18 cellular contexts compared by ENCODE assay signal in genomic region chr5:1794896-1795290, GRCh38. TPM values are rescaled to one million over a fixed set of nuclear protein-coding genes. Genes with fewer than 3 reads are reported as not detected.
DNase-seq lines count a peak whose midpoint lies in the region; ATAC-seq and TF ChIP-seq lines count a peak whose summit lies in the region.
"Had no signal": no experiment of that assay in that cellular context is flagged by ENCODE, and none has a peak within 500 bp of the region (broad histone marks: within the 10 kb centered on the region; RNA-seq: fewer than 3 reads in every experiment).

No MANE protein-coding gene starts in this region.

- H3F3A ChIP-seq in GM23248 (ENCODE audit: insufficient read depth) = peaks cover 50% of the 10 kb centered on the region

- no peak overlapping the region for H3K4me2 ChIP-seq in GM23248 (ENCODE audit: unreplicated experiment)
- H3K4me2 ChIP-seq: A549 had no signal

- CTCF ChIA-PET in activated CD4-positive, alpha-beta T cell treated with anti-CD3 and anti-CD28 coated beads, Interleukin-2, amount 10 ng/mL, durations not matched to agents 7 days and 5 days (lab: Charles Lee) = no interaction called here

- no peaks in the 10 kb centered on the region for H3K9me2 ChIP-seq in GM23248 (ENCODE audit: insufficient read depth)

- peak overlapping the region; percentile 61 for H3K27ac Mint-ChIP-seq in activated CD4-positive, alpha-beta T cell treated with anti-CD3 and anti-CD28 coated beads, Interleukin-2, amount 10 ng/mL, durations not matched to agents 7 days and 5 days
- peak overlapping the region; percentile 99 for H3K27ac Mint-ChIP-seq in activated naive CD8-positive, alpha-beta T cell treated with anti-CD3 and anti-CD28 coated beads, Interleukin-2, amount 50 U/mL, for 24 hours
- no peak overlapping the region for H3K27ac Mint-ChIP-seq in neural crest cell (ENCODE audit: unreplicated experiment)

- no peak overlapping the region for H3K4me3 Mint-ChIP-seq in activated CD4-positive, alpha-beta T cell treated with anti-CD3 and anti-CD28 coated beads, Interleukin-2, amount 10 ng/mL, durations not matched to agents 7 days and 5 days
- no peak overlapping the region for H3K4me3 Mint-ChIP-seq in activated naive CD8-positive, alpha-beta T cell treated with anti-CD3 and anti-CD28 coated beads, Interleukin-2, amount 50 U/mL, for 24 hours
- peak overlapping the region; percentile 36 for H3K4me3 Mint-ChIP-seq in neural crest cell

- no peaks in the 10 kb centered on the region for H3K27me3 ChIP-seq in GM23248 (replicated peaks; ENCODE audit: insufficient read depth)
- H3K27me3 ChIP-seq: ascending aorta, colonic mucosa, stomach had no signal

- H3K9me3 ChIP-seq in GM23248 (ENCODE audit: low read depth) = no peaks in the 10 kb centered on the region
- H3K9me3 ChIP-seq: A549, ascending aorta, colonic mucosa, stomach had no signal

- in situ Hi-C loops in GM23248 (cut with MboI) = no loop called here

- no peak for TF ChIP-seq CTCF in neural crest cell (conservative IDR thresholded peaks at IDR 0.05)

- H3K27me3 Mint-ChIP-seq in activated CD4-positive, alpha-beta T cell treated with anti-CD3 and anti-CD28 coated beads, Interleukin-2, amount 10 ng/mL, durations not matched to agents 7 days and 5 days = no peaks in the 10 kb centered on the region
- H3K27me3 Mint-ChIP-seq in activated naive CD8-positive, alpha-beta T cell treated with anti-CD3 and anti-CD28 coated beads, Interleukin-2, amount 50 U/mL, for 24 hours = no peaks in the 10 kb centered on the region
- no peaks in the 10 kb centered on the region for H3K27me3 Mint-ChIP-seq in neural crest cell (ENCODE audit: low read depth)

- no peak overlapping the region for H2AFZ ChIP-seq in GM23248

- H3K36me3 Mint-ChIP-seq in activated CD4-positive, alpha-beta T cell treated with anti-CD3 and anti-CD28 coated beads, Interleukin-2, amount 10 ng/mL, durations not matched to agents 7 days and 5 days (ENCODE audit: low read depth) = peaks cover 28% of the 10 kb centered on the region
- peaks cover 25% of the 10 kb centered on the region for H3K36me3 Mint-ChIP-seq in activated naive CD8-positive, alpha-beta T cell treated with anti-CD3 and anti-CD28 coated beads, Interleukin-2, amount 50 U/mL, for 24 hours (ENCODE audit: low read depth)
- peaks cover 10% of the 10 kb centered on the region for H3K36me3 Mint-ChIP-seq in neural crest cell (ENCODE audit: low read depth)

- WGBS in GM23248 (ENCODE audit: low coverage in 1 of 2, low lambda C conversion rate in 2 of 2, missing lambda C conversion rate in 2 of 2), 2 experiments = 84 to 85% methylated on average over 18 of the region's 18 CpGs

- peaks cover 53% of the 10 kb centered on the region for H3K4me1 ChIP-seq in GM23248 (ENCODE audit: insufficient read depth)

- no peak overlapping the region for H3K4me3 ChIP-seq in GM23248
- H3K4me3 ChIP-seq: A549, ascending aorta, colonic mucosa, stomach had no signal

- H3K4me1 Mint-ChIP-seq in activated CD4-positive, alpha-beta T cell treated with anti-CD3 and anti-CD28 coated beads, Interleukin-2, amount 10 ng/mL, durations not matched to agents 7 days and 5 days = peaks cover 76% of the 10 kb centered on the region
- H3K4me1 Mint-ChIP-seq in activated naive CD8-positive, alpha-beta T cell treated with anti-CD3 and anti-CD28 coated beads, Interleukin-2, amount 50 U/mL, for 24 hours = peaks cover 78% of the 10 kb centered on the region
- H3K4me1 Mint-ChIP-seq in neural crest cell = peaks cover 19% of the 10 kb centered on the region

- no peak overlapping the region for H3K9ac ChIP-seq in GM23248

- H4K20me1 ChIP-seq in GM23248 (ENCODE audit: insufficient read depth) = no peaks in the 10 kb centered on the region

- DNase-seq in activated CD4-positive, alpha-beta T cell treated with anti-CD3 and anti-CD28 coated beads, Interleukin-2, amount 10 ng/mL, durations not matched to agents 7 days and 5 days = no peak
- DNase-seq in activated CD4-positive, alpha-beta T cell treated with anti-CD3 and anti-CD28 coated beads, Interleukin-2, amount 50 U/mL, for 4 hours = no peak
- DNase-seq in GM23248 (no peak), neural crest cell (ENCODE audit: low read depth, low spot score) (no peak), DMS153 treated with DMSO at 0.1 percent for 48 hours (lab: John Stamatoyannopoulos, UW; ENCODE audit: unreplicated experiment) (no peak)
- DNase-seq in activated naive CD8-positive, alpha-beta T cell treated with anti-CD3 and anti-CD28 coated beads, Interleukin-2, amount 50 U/mL, for 24 hours = no peak
- DNase-seq: activated CD4-positive, alpha-beta T cell treated with anti-CD3 and anti-CD28 coated beads, Interleukin-2, amount 50 U/mL, for 1 hour; colonic mucosa; COR-L47; GF-D8; H7; left cardiac atrium; SIG-M5; stomach had no signal

- H3K27ac ChIP-seq in GM23248 = peak overlapping the region; percentile 67
- H3K27ac ChIP-seq: A549, ascending aorta, colonic mucosa, stomach had no signal

- ATAC-seq in activated naive CD8-positive, alpha-beta T cell treated with anti-CD3 and anti-CD28 coated beads, Interleukin-2, amount 50 U/mL, for 24 hours = no peak
- ATAC-seq in GM19328 (IDR thresholded peaks at IDR 0.05; ENCODE audit: unreplicated experiment) = no peak
- ATAC-seq in HG03108 (IDR thresholded peaks at IDR 0.05; ENCODE audit: unreplicated experiment) = no peak
- ATAC-seq: A549, left cardiac atrium had no signal

- POLR2A ChIA-PET in activated CD4-positive, alpha-beta T cell treated with anti-CD3 and anti-CD28 coated beads, Interleukin-2, amount 10 ng/mL, durations not matched to agents 7 days and 5 days (lab: Charles Lee) = no interaction called here

- peaks cover 2% of the 10 kb centered on the region for H3K9me3 Mint-ChIP-seq in activated CD4-positive, alpha-beta T cell treated with anti-CD3 and anti-CD28 coated beads, Interleukin-2, amount 10 ng/mL, durations not matched to agents 7 days and 5 days
- H3K9me3 Mint-ChIP-seq in activated naive CD8-positive, alpha-beta T cell treated with anti-CD3 and anti-CD28 coated beads, Interleukin-2, amount 50 U/mL, for 24 hours = no peaks in the 10 kb centered on the region
- no peaks in the 10 kb centered on the region for H3K9me3 Mint-ChIP-seq in neural crest cell

- H3K36me3 ChIP-seq in GM23248 (ENCODE audit: low read depth) = peaks cover 6% of the 10 kb centered on the region
- H3K36me3 ChIP-seq: colonic mucosa had no signal

- H3K79me2 ChIP-seq in GM23248 (ENCODE audit: insufficient read depth) = peaks cover 25% of the 10 kb centered on the region

RNA-seq across cellular contexts. Expression of gene MRPL36, which starts 4.7 kb away (rescaled TPM):
- total RNA-seq in activated CD4-positive, alpha-beta T cell treated with anti-CD3 and anti-CD28 coated beads, Interleukin-2, amount 10 ng/mL, durations not matched to agents 7 days and 5 days = 10 to 100 TPM; 41.5 to 46.9 TPM
- total RNA-seq in GM23248 (2014; rRNA removed; shearing (Covaris generic)) = 30.9 and 33.9 TPM in 2 replicates
- 140 and 147 TPM in 2 replicates for polyA plus RNA-seq in GM23248 (2016; fragmentation: Nextera tagmentation; extraction: Ambion mirVana)
- total RNA-seq in neural crest cell = 50.8 and 53.2 TPM in 2 replicates

RNA-seq across cellular contexts. Expression of gene NDUFS6, which starts 6.3 kb away (rescaled TPM):
- total RNA-seq in activated CD4-positive, alpha-beta T cell treated with anti-CD3 and anti-CD28 coated beads, Interleukin-2, amount 10 ng/mL, durations not matched to agents 7 days and 5 days = 10 to 100 TPM; 20.8 to 31.7 TPM
- 34.7 and 39.6 TPM in 2 replicates for total RNA-seq in GM23248 (2014; rRNA removed; shearing (Covaris generic))
- polyA plus RNA-seq in GM23248 (2016; fragmentation: Nextera tagmentation; extraction: Ambion mirVana) = 103 and 106 TPM in 2 replicates
- 50.2 and 52.3 TPM in 2 replicates for total RNA-seq in neural crest cell
